2 cellular contexts compared by ENCODE assay signal in genomic region chr14:59771577-59771976, GRCh38.
TF ChIP-seq lines count a peak whose summit lies in the region.

No MANE protein-coding gene starts in this region.

TF ChIP-seq in IMR-90, 13 proteins besides CTCF, POLR2A, EP300 and RAD21 (continued from another document):
- TF ChIP-seq USF2 (IDR thresholded peaks at IDR 0.05; ENCODE audit: low read depth, low read length) (no peak), MAZ (IDR thresholded peaks at IDR 0.05; ENCODE audit: borderline replicate concordance, low read depth, low read length) (no peak), CHD1 (IDR thresholded peaks at IDR 0.05; ENCODE audit: low read depth, low read length) (no peak), SMC3 (IDR thresholded peaks at IDR 0.05; ENCODE audit: low read depth, low read length) (no peak), MXI1 (IDR thresholded peaks at IDR 0.05; ENCODE audit: borderline replicate concordance, low read depth, low read length) (no peak), RFX5 (IDR thresholded peaks at IDR 0.05; ENCODE audit: low read depth, low read length) (no peak), FOS (IDR thresholded peaks at IDR 0.05; ENCODE audit: low read depth, low read length) (no peak)

TF ChIP-seq in endothelial cell of umbilical vein, 7 proteins besides CTCF, POLR2A, EP300 and RAD21 (continued from another document):
- TF ChIP-seq JUN (IDR thresholded peaks at IDR 0.05; ENCODE audit: borderline replicate concordance, insufficient read depth, insufficient read length, low read depth) (peak; percentile 69), GATA2 (IDR thresholded peaks at IDR 0.05; ENCODE audit: insufficient read depth, insufficient read length, low read depth, low read length) (peak; percentile 89), MYC (IDR thresholded peaks at IDR 0.05; ENCODE audit: low read depth, low read length) (no peak), FOS (IDR thresholded peaks at IDR 0.05; ENCODE audit: borderline replicate concordance, insufficient read depth, low read length) (peak; percentile 84)
